1 cellular context compared by ENCODE assay signal in genomic region chr22:50286701-50287318, GRCh38.
A peak's percentile ranks its signal among the peaks of the same experiment; 100 is the strongest.
TF ChIP-seq lines count a peak whose summit lies in the region.

No MANE protein-coding gene starts in this region.

TF ChIP-seq in HepG2, 621 proteins besides CTCF, POLR2A, EP300 and RAD21:
- TF ChIP-seq, protein P1, sequence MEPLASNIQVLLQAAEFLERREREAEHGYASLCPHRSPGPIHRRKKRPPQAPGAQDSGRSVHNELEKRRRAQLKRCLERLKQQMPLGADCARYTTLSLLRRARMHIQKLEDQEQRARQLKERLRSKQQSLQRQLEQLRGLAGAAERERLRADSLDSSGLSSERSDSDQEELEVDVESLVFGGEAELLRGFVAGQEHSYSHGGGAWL (CRISPR knock-in tag; IDR thresholded peaks at IDR 0.05) = no peak
- TF ChIP-seq FOSL2 (CRISPR knock-in tag; IDR thresholded peaks at IDR 0.05) (no peak), ZNF891 (CRISPR knock-in tag; IDR thresholded peaks at IDR 0.05) (no peak), ZNF557 (CRISPR knock-in tag; IDR thresholded peaks at IDR 0.05) (no peak), ZNF567 (CRISPR knock-in tag; IDR thresholded peaks at IDR 0.05; ENCODE audit: borderline replicate concordance) (no peak), AGO2 (optimal IDR thresholded peaks at IDR 0.05; ENCODE audit: low read depth, low read length) (peak; percentile 62), CSRNP2 (CRISPR knock-in tag; conservative IDR thresholded peaks at IDR 0.05; ENCODE audit: low read depth) (no peak), SRSF4 (IDR thresholded peaks at IDR 0.05; ENCODE audit: low read depth, low read length, poor library complexity, severe bottlenecking) (no peak)
